ENCODE assay signal across 8 cellular contexts in genomic region chr19:14004619-14005380, GRCh38. TPM values are rescaled to one million over a fixed set of nuclear protein-coding genes. Genes with fewer than 3 reads are reported as not detected.
DNase-seq lines count a peak whose midpoint lies in the region; TF ChIP-seq lines count a peak whose summit lies in the region.

No MANE protein-coding gene starts in this region.

- no peak for TF ChIP-seq EP300 in ovary (IDR thresholded peaks at IDR 0.05)

- POLR2A ChIA-PET in HEK293 (lab: Yijun Ruan, JAX) = interaction anchor here (0.6 to 1.1 kb wide), 3 partner anchors 26 to 78 kb away, joined by 3 to 4 read pairs (median 3); no protein-coding TSS in a partner anchor

- TF ChIP-seq CTCF in HEK293 (tag by site-specific recombination; IDR thresholded peaks at IDR 0.05) (no peak), VCaP (conservative IDR thresholded peaks at IDR 0.05) (no peak), ovary (IDR thresholded peaks at IDR 0.05) (no peak)

- CTCF ChIA-PET in HEK293 (lab: Yijun Ruan, JAX) = interaction anchor here (0.6 to 2.1 kb wide), 6 partner anchors 27 to 132 kb away, joined by 3 to 7 read pairs (median 3); partner anchors contain the start of genes ASF1B and IL27RA

- peaks cover 0 to 4% of the 10 kb centered on the region in 2 experiments; a peak in 2 of 3 replicates for H3K36me3 ChIP-seq in HEK293 (ENCODE audit: control insufficient read depth in 2 of 2, insufficient read depth in 1 of 2, low read length in 2 of 2)
- H3K36me3 ChIP-seq in ovary = no peaks in the 10 kb centered on the region

- no peaks in the 10 kb centered on the region for H3K4me1 ChIP-seq in HEK293 (ENCODE audit: control insufficient read depth, insufficient read depth, low read length)
- H3K4me1 ChIP-seq in ovary (ENCODE audit: insufficient read depth) = no peaks in the 10 kb centered on the region

- no peaks in the 10 kb centered on the region for H3K27me3 ChIP-seq in ovary

- DNase-seq in head of caudate nucleus (peak in 41 of 42 donors; percentile 22 to 76 (median 59)), ovary (no peak), COR-L47 (lab: John Stamatoyannopoulos, UW) (no peak), NCI-H2227 (lab: John Stamatoyannopoulos, UW; ENCODE audit: unreplicated experiment) (no peak), NCI-H1930 (lab: John Stamatoyannopoulos, UW) (no peak)
- no peak for DNase-seq in NK-92 treated with Interleukin-12 subunit alpha and Interleukin-12 subunit beta, amount 100 ng/mL, for 24 hours (lab: John Stamatoyannopoulos, UW)

- no peak for TF ChIP-seq POLR2A in ovary (IDR thresholded peaks at IDR 0.05)

- H3K27ac ChIP-seq in HEK293 (ENCODE audit: extremely low read depth, low read depth, low read length) = no peak overlapping the region
- H3K27ac ChIP-seq in VCaP = peak overlapping the region; percentile 90
- H3K27ac ChIP-seq in ovary = peak overlapping the region; percentile 42 to 92

- WGBS in ovary, 3 donors = 36 to 44% (median 37%) methylated on average over 14 of the region's 14 CpGs

- H3K9me3 ChIP-seq in HEK293 (ENCODE audit: control insufficient read depth, insufficient read depth, low read depth, low read length) = no peaks in the 10 kb centered on the region
- H3K9me3 ChIP-seq in ovary = no peaks in the 10 kb centered on the region

- intact Hi-C loops in head of caudate nucleus (cut with DNase I) (loop anchor here (10.0 kb wide), 2 partner anchors 50 to 70 kb away; partner anchors contain the start of genes DCAF15 and MISP3), ovary (cut with DNase I) (loop anchor here in 1 of 4 donors (5.0 kb wide), 1 partner anchor 52 kb away; the partner anchor contains the start of gene DCAF15)

- H3K4me3 ChIP-seq in HEK293 (ENCODE audit: low read depth, low read length) (no peak overlapping the region), ovary (no peak overlapping the region)

TF ChIP-seq in HEK293, 187 proteins besides CTCF, POLR2A, EP300 and RAD21:
- TF ChIP-seq ZFP3 (tag by site-specific recombination; IDR thresholded peaks at IDR 0.05; ENCODE audit: low read depth) (no peak), ZNF596 (tag by site-specific recombination; IDR thresholded peaks at IDR 0.05) (no peak), ZNF548 (tag by site-specific recombination; IDR thresholded peaks at IDR 0.05) (no peak), ZNF341 (tag by site-specific recombination; IDR thresholded peaks at IDR 0.05; ENCODE audit: low read depth) (0 out of 2 replicates have a peak, but pooled peaks have one; percentile 40), ZNF169 (tag by site-specific recombination; IDR thresholded peaks at IDR 0.05) (no peak)
TF ChIP-seq in HEK293: peak in this region for 1.

RNA-seq across cellular contexts. Expression of gene RFX1, which starts 1.3 kb away (rescaled TPM):
- 10 to 100 TPM in 5 of 7 donors, 1 to 10 TPM in 2; 2.4 to 16.1 (median 14.7) TPM for total RNA-seq in ovary
- polyA plus RNA-seq in ovary = 1 to 10 TPM; 1.2 to 7.6 TPM

RNA-seq across cellular contexts. Expression of gene RLN3, which starts 23.1 kb away (rescaled TPM):
- total RNA-seq in ovary = not detected
- polyA plus RNA-seq in ovary = not detected

RNA-seq across cellular contexts. Expression of gene IL27RA, which starts 26.8 kb away (rescaled TPM):
- total RNA-seq in ovary = 1 to 10 TPM in 5 of 7 donors, under 1 TPM in 2; 0.48 to 4.3 (median 1.8) TPM
- polyA plus RNA-seq in ovary = 1 to 10 TPM; 2.1 to 2.4 TPM

RNA-seq across cellular contexts. Expression of gene DCAF15, which starts 52.5 kb away (rescaled TPM):
- 10 to 100 TPM; 11.1 to 28.0 (median 23.4) TPM for total RNA-seq in ovary
- polyA plus RNA-seq in ovary = 10 to 100 TPM in 1 of 2 donors, 1 to 10 TPM in 1; 5.0 to 29.1 TPM

RNA-seq across cellular contexts. Expression of gene PALM3, which starts 57.1 kb away (rescaled TPM):
- 1 to 10 TPM in 1 of 7 donors, under 1 TPM in 4, not detected in 2; 0.17 to 2.6 (median 0.48) TPM for total RNA-seq in ovary
- under 1 TPM; 0.20 to 0.33 TPM for polyA plus RNA-seq in ovary

Comparison
In these comparisons a context has a peak if more than half of its experiments do, and no peak if none do; other contexts are left out.
1. DNase-seq: peak in head of caudate nucleus (41 of 42); none in ovary (0 of 5), COR-L47 (single experiment), NCI-H2227 (single experiment), NK-92 treated with Interleukin-12 subunit alpha and Interleukin-12 subunit beta, amount 100 ng/mL, for 24 hours (single experiment) and NCI-H1930 (0 of 2).